Comparison of ENCODE assay signal across 9 cellular contexts in the genomic region with DNA sequence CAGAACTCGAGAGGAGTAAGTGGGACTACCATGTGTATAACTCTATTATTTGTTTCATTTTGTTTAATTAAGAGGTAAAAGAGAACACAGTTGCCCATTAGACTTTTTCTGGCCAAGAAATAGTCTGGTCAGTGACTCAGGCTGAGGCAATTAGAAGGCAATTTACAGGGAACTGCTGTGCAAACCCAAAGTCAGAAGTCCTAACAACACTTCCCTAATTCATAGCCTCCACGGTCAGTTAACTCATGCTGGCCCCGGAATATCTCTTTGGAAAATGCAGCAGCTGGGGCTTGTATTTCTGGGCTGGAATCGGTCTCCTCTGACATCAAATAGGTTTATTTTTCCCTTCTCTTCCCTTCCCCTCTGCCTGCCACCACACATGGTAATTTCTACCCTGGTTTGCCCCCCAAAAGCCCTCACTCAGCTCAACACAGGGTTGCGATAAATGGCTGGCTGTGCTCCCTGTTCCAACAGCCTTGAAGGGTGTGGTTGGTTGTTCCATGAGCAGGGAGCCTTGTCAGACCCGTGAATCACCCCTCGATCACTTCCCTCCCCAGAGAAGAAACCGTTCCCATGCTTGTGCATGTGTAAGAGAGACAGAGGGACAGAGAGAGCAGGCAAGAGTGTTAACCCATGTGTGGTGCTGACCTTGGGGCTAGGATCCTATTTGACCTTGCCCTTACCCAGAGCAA. TPM values are rescaled to one million over a fixed set of nuclear protein-coding genes. Genes with fewer than 3 reads are reported as not detected.
A peak's percentile ranks its signal among the peaks of the same experiment; 100 is the strongest.
DNase-seq lines count a peak whose midpoint lies in the region; ATAC-seq, FAIRE-seq and TF ChIP-seq lines count a peak whose summit lies in the region.
"Had no signal": no experiment of that assay in that cellular context is flagged by ENCODE, and none has a peak within 500 bp of the region (broad histone marks: within the 10 kb centered on the region; RNA-seq: fewer than 3 reads in every experiment).

No MANE protein-coding gene starts in this region.

- peaks cover 39% of the 10 kb centered on the region for H3K4me1 ChIP-seq in astrocyte (ENCODE audit: insufficient read depth, low read length)
- H3K4me1 ChIP-seq in right cardiac atrium (ENCODE audit: control insufficient read depth, insufficient read depth, low read length): peaks cover 34% of the 10 kb centered on the region

- H3K27me3 ChIP-seq in astrocyte (ENCODE audit: insufficient read depth, low read length) (no peaks in the 10 kb centered on the region), right cardiac atrium (ENCODE audit: control insufficient read depth, insufficient read depth) (no peaks in the 10 kb centered on the region)

- peak overlapping the region; percentile 53 for H2AFZ ChIP-seq in astrocyte (ENCODE audit: low read depth, low read length)

- H3K27ac Mint-ChIP-seq in astrocyte (ENCODE audit: unreplicated experiment): peak overlapping the region; percentile 88
- H3K27ac Mint-ChIP-seq in activated naive CD8-positive, alpha-beta T cell treated with anti-CD3 and anti-CD28 coated beads for 36 hours: no peak overlapping the region
- no peak overlapping the region for H3K27ac Mint-ChIP-seq in activated CD8-positive, alpha-beta memory T cell treated with anti-CD3 and anti-CD28 coated beads, Interleukin-2, amount 10 ng/mL, durations not matched to agents 7 days and 5 days
- H3K27ac Mint-ChIP-seq: stimulated activated effector memory CD8-positive, alpha-beta T cell treated with anti-CD3 and anti-CD28 coated beads, Interleukin-12 subunit alpha, Interleukin-12 subunit beta, amount 100 ng/mL, for 72 hours had no signal

- H3K36me3 ChIP-seq in astrocyte (ENCODE audit: insufficient read depth, low read length): no peaks in the 10 kb centered on the region

- peaks cover 25% of the 10 kb centered on the region for H3K4me1 Mint-ChIP-seq in astrocyte (ENCODE audit: low read depth, unreplicated experiment)
- peaks cover 18% of the 10 kb centered on the region for H3K4me1 Mint-ChIP-seq in activated naive CD8-positive, alpha-beta T cell treated with anti-CD3 and anti-CD28 coated beads for 36 hours
- H3K4me1 Mint-ChIP-seq in activated CD8-positive, alpha-beta memory T cell treated with anti-CD3 and anti-CD28 coated beads, Interleukin-2, amount 10 ng/mL, durations not matched to agents 7 days and 5 days: peaks cover 24% of the 10 kb centered on the region

- WGBS in right cardiac atrium: 35% methylated on average over 8 of the region's 8 CpGs

- peak overlapping the region; percentile 75 for H3K9ac ChIP-seq in astrocyte (ENCODE audit: low read length)

- H3K27me3 Mint-ChIP-seq in astrocyte (ENCODE audit: low read depth, unreplicated experiment): no peaks in the 10 kb centered on the region
- peaks cover 26% of the 10 kb centered on the region for H3K27me3 Mint-ChIP-seq in activated naive CD8-positive, alpha-beta T cell treated with anti-CD3 and anti-CD28 coated beads for 36 hours
- H3K27me3 Mint-ChIP-seq in activated CD8-positive, alpha-beta memory T cell treated with anti-CD3 and anti-CD28 coated beads, Interleukin-2, amount 10 ng/mL, durations not matched to agents 7 days and 5 days: peaks cover 49% of the 10 kb centered on the region

- FAIRE-seq in astrocyte (lab: Jason Lieb, UNC): peak; percentile 98

- no peaks in the 10 kb centered on the region for H3K9me3 Mint-ChIP-seq in astrocyte (ENCODE audit: unreplicated experiment)
- no peaks in the 10 kb centered on the region for H3K9me3 Mint-ChIP-seq in activated naive CD8-positive, alpha-beta T cell treated with anti-CD3 and anti-CD28 coated beads for 36 hours
- no peaks in the 10 kb centered on the region for H3K9me3 Mint-ChIP-seq in activated CD8-positive, alpha-beta memory T cell treated with anti-CD3 and anti-CD28 coated beads, Interleukin-2, amount 10 ng/mL, durations not matched to agents 7 days and 5 days (ENCODE audit: low read depth)
- H3K9me3 Mint-ChIP-seq: stimulated activated effector memory CD8-positive, alpha-beta T cell treated with anti-CD3 and anti-CD28 coated beads, Interleukin-12 subunit alpha, Interleukin-12 subunit beta, amount 100 ng/mL, for 72 hours had no signal

- peak; percentile 39 to 74 for ATAC-seq in right cardiac atrium
- ATAC-seq in activated CD8-positive, alpha-beta memory T cell treated with anti-CD3 and anti-CD28 coated beads, Interleukin-2, amount 10 ng/mL, durations not matched to agents 7 days and 5 days: no peak
- ATAC-seq: stimulated activated effector memory CD8-positive, alpha-beta T cell treated with anti-CD3 and anti-CD28 coated beads, Interleukin-12 subunit alpha, Interleukin-12 subunit beta, amount 100 ng/mL, for 72 hours had no signal

- DNase-seq in HS-5 (ENCODE audit: low read depth) (peak; percentile 77), astrocyte (ENCODE audit: low read depth) (peak; percentile 91), right cardiac atrium (peak in 2 of 3 donors; percentile 71 to 73), stromal cell of bone marrow (ENCODE audit: low read depth) (peak; percentile 96), NCI-H1694 (lab: John Stamatoyannopoulos, UW) (no peak)
- no peak for DNase-seq in activated naive CD8-positive, alpha-beta T cell treated with anti-CD3 and anti-CD28 coated beads for 36 hours
- no peak for DNase-seq in stimulated activated CD4-positive, alpha-beta T cell treated with anti-CD3 and anti-CD28 coated beads, Interleukin-2, amount 100 ng/mL, for 24 hours
- DNase-seq in activated CD8-positive, alpha-beta memory T cell treated with anti-CD3 and anti-CD28 coated beads, Interleukin-2, amount 10 ng/mL, durations not matched to agents 7 days and 5 days: no peak

- peaks cover 8% of the 10 kb centered on the region for H3K79me2 ChIP-seq in astrocyte (ENCODE audit: insufficient read depth, low read length)

- H3K9me3 ChIP-seq in astrocyte (ENCODE audit: insufficient read depth, low read depth, low read length): no peaks in the 10 kb centered on the region
- no peaks in the 10 kb centered on the region for H3K9me3 ChIP-seq in right cardiac atrium (ENCODE audit: control insufficient read depth, low read length)

- H3K4me3 ChIP-seq in astrocyte (ENCODE audit: insufficient read depth, low read depth, low read length) (peak overlapping the region; percentile 31), right cardiac atrium (ENCODE audit: low read length) (no peak overlapping the region)

- no peak overlapping the region for H3K4me3 Mint-ChIP-seq in astrocyte (ENCODE audit: unreplicated experiment)
- H3K4me3 Mint-ChIP-seq in activated naive CD8-positive, alpha-beta T cell treated with anti-CD3 and anti-CD28 coated beads for 36 hours: no peak overlapping the region
- no peak overlapping the region for H3K4me3 Mint-ChIP-seq in activated CD8-positive, alpha-beta memory T cell treated with anti-CD3 and anti-CD28 coated beads, Interleukin-2, amount 10 ng/mL, durations not matched to agents 7 days and 5 days
- H3K4me3 Mint-ChIP-seq: stimulated activated effector memory CD8-positive, alpha-beta T cell treated with anti-CD3 and anti-CD28 coated beads, Interleukin-12 subunit alpha, Interleukin-12 subunit beta, amount 100 ng/mL, for 72 hours had no signal

- intact Hi-C loops in right cardiac atrium (cut with DNase I): loop anchor here in 1 of 4 donors (10.0 kb wide), 1 partner anchor 75 kb away; no protein-coding TSS in a partner anchor

- TF ChIP-seq CTCF in astrocyte (IDR thresholded peaks at IDR 0.05; ENCODE audit: insufficient read depth, low read depth, low read length): no peak

- peaks cover 2% of the 10 kb centered on the region for H3K36me3 Mint-ChIP-seq in astrocyte (ENCODE audit: low read depth, unreplicated experiment)
- no peaks in the 10 kb centered on the region for H3K36me3 Mint-ChIP-seq in activated naive CD8-positive, alpha-beta T cell treated with anti-CD3 and anti-CD28 coated beads for 36 hours
- H3K36me3 Mint-ChIP-seq in activated CD8-positive, alpha-beta memory T cell treated with anti-CD3 and anti-CD28 coated beads, Interleukin-2, amount 10 ng/mL, durations not matched to agents 7 days and 5 days: no peaks in the 10 kb centered on the region
- H3K36me3 Mint-ChIP-seq: stimulated activated effector memory CD8-positive, alpha-beta T cell treated with anti-CD3 and anti-CD28 coated beads, Interleukin-12 subunit alpha, Interleukin-12 subunit beta, amount 100 ng/mL, for 72 hours had no signal

- CTCF ChIA-PET in activated CD8-positive, alpha-beta memory T cell treated with anti-CD3 and anti-CD28 coated beads, Interleukin-2, amount 10 ng/mL, durations not matched to agents 7 days and 5 days (lab: Charles Lee): interaction anchor here (0.8 kb wide), 1 partner anchor 137 kb away, joined by 3 read pairs; no protein-coding TSS in a partner anchor

- H3K27ac ChIP-seq in astrocyte (ENCODE audit: low read depth, low read length) (peak overlapping the region; percentile 84), right cardiac atrium (ENCODE audit: low read length) (peak overlapping the region; percentile 66)

- peaks cover 11% of the 10 kb centered on the region for H4K20me1 ChIP-seq in astrocyte (ENCODE audit: insufficient read depth, low read length)

- H3K4me2 ChIP-seq in astrocyte (ENCODE audit: low read length): peak overlapping the region; percentile 85

RNA-seq across cellular contexts. Expression of gene SH3PXD2A, which starts 5.3 kb away (rescaled TPM):
- total RNA-seq in astrocyte (17.3 and 25.8 TPM in 2 replicates), right cardiac atrium (10 to 100 TPM; 30.2 to 31.7 (median 31.0) TPM)
- polyA plus RNA-seq in right cardiac atrium: 13.5 TPM
- total RNA-seq in activated naive CD8-positive, alpha-beta T cell treated with anti-CD3 and anti-CD28 coated beads for 36 hours: 10 to 100 TPM; 10.2 to 10.9 TPM
- total RNA-seq in activated CD8-positive, alpha-beta memory T cell treated with anti-CD3 and anti-CD28 coated beads, Interleukin-2, amount 10 ng/mL, durations not matched to agents 7 days and 5 days: 10 to 100 TPM; 12.4 to 14.5 TPM

Comparison
In these comparisons a context has a peak if more than half of its experiments do, and no peak if none do; other contexts are left out.
1. DNase-seq: peak in HS-5 (single experiment), astrocyte (single experiment), right cardiac atrium (2 of 3) and stromal cell of bone marrow (single experiment); none in activated naive CD8-positive, alpha-beta T cell treated with anti-CD3 and anti-CD28 coated beads for 36 hours (single experiment), stimulated activated CD4-positive, alpha-beta T cell treated with anti-CD3 and anti-CD28 coated beads, Interleukin-2, amount 100 ng/mL, for 24 hours (0 of 2), activated CD8-positive, alpha-beta memory T cell treated with anti-CD3 and anti-CD28 coated beads, Interleukin-2, amount 10 ng/mL, durations not matched to agents 7 days and 5 days (single experiment) and NCI-H1694 (single experiment).